In the genomic region with DNA sequence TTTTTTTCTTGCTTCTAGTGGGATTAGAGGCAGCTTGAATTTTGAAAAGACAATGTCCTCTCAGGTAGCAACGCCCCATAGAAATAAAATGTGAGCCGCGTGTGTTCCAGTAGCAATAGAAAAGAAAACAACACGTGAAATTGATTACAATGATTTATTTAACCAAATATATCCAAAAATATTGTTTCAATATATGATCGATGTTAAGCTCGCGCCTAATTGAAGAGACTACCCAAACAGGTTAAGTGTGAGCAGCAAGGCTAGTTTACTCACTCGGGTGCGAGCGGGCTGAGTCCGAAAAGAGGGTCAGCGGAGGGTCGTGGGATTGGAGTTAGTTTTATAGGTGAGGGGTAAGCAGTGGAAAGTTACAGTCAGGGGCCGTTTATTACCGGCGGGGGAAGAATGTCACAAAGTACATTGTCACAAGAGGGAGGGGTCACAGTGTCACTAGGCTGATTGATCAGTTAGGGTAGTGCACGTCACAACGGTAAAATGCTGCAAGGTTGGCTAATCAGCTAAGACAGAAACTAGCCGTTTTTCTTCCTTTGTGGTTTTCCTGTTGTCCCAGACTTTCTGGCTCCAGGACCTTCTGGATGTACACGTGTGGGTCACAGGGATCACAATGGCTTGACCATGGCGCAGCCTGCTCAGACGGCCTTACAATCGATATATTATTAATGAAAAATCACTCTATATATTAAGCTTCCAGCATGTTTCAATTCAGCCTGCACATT, we compare ENCODE assay signal across 1 cellular context.
TF ChIP-seq lines count a peak whose summit lies in the region.

No MANE protein-coding gene starts in this region.

TF ChIP-seq in HepG2, 621 proteins besides CTCF, POLR2A, EP300 and RAD21 (continued from another document and continues in another):
- TF ChIP-seq, protein P1, sequence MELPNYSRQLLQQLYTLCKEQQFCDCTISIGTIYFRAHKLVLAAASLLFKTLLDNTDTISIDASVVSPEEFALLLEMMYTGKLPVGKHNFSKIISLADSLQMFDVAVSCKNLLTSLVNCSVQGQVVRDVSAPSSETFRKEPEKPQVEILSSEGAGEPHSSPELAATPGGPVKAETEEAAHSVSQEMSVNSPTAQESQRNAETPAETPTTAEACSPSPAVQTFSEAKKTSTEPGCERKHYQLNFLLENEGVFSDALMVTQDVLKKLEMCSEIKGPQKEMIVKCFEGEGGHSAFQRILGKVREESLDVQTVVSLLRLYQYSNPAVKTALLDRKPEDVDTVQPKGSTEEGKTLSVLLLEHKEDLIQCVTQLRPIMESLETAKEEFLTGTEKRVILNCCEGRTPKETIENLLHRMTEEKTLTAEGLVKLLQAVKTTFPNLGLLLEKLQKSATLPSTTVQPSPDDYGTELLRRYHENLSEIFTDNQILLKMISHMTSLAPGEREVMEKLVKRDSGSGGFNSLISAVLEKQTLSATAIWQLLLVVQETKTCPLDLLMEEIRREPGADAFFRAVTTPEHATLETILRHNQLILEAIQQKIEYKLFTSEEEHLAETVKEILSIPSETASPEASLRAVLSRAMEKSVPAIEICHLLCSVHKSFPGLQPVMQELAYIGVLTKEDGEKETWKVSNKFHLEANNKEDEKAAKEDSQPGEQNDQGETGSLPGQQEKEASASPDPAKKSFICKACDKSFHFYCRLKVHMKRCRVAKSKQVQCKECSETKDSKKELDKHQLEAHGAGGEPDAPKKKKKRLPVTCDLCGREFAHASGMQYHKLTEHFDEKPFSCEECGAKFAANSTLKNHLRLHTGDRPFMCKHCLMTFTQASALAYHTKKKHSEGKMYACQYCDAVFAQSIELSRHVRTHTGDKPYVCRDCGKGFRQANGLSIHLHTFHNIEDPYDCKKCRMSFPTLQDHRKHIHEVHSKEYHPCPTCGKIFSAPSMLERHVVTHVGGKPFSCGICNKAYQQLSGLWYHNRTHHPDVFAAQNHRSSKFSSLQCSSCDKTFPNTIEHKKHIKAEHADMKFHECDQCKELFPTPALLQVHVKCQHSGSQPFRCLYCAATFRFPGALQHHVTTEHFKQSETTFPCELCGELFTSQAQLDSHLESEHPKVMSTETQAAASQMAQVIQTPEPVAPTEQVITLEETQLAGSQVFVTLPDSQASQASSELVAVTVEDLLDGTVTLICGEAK (IDR thresholded peaks at IDR 0.05) = no peak
- TF ChIP-seq, protein P1 (CRISPR knock-in tag; IDR thresholded peaks at IDR 0.05) = no peak
- TF ChIP-seq ZNF891 (CRISPR knock-in tag; IDR thresholded peaks at IDR 0.05) (no peak), ZNF616 (CRISPR knock-in tag; IDR thresholded peaks at IDR 0.05; ENCODE audit: low read depth) (no peak), LCORL (IDR thresholded peaks at IDR 0.05) (no peak), LCORL (CRISPR knock-in tag; IDR thresholded peaks at IDR 0.05) (0 out of 2 replicates have a peak, but pooled peaks have one; percentile 23), SOX6 (IDR thresholded peaks at IDR 0.05) (no peak), SOX6 (CRISPR knock-in tag; IDR thresholded peaks at IDR 0.05) (peak; percentile 83), ZNF30 (CRISPR knock-in tag; IDR thresholded peaks at IDR 0.05) (no peak), ARID2 (CRISPR knock-in tag; IDR thresholded peaks at IDR 0.05; ENCODE audit: borderline replicate concordance) (no peak), ATF7-NPFF (CRISPR knock-in tag; IDR thresholded peaks at IDR 0.05; ENCODE audit: low read depth) (no peak), RXRB (CRISPR knock-in tag; IDR thresholded peaks at IDR 0.05; ENCODE audit: borderline replicate concordance) (peak; percentile 84), BCL6 (CRISPR knock-in tag; IDR thresholded peaks at IDR 0.05) (0 out of 2 replicates have a peak, but pooled peaks have one; percentile 23), STAG1 (CRISPR knock-in tag; IDR thresholded peaks at IDR 0.05) (no peak), ZNF713 (CRISPR knock-in tag; IDR thresholded peaks at IDR 0.05) (no peak), CREM (IDR thresholded peaks at IDR 0.05) (peak; percentile 81), CREM (CRISPR knock-in tag; IDR thresholded peaks at IDR 0.05) (no peak), ZNF292 (CRISPR knock-in tag; IDR thresholded peaks at IDR 0.05; ENCODE audit: borderline replicate concordance, low read depth) (no peak), HOXA9 (CRISPR knock-in tag; IDR thresholded peaks at IDR 0.05; ENCODE audit: borderline replicate concordance) (no peak), MBD4 (IDR thresholded peaks at IDR 0.05; ENCODE audit: borderline replicate concordance, low read length) (no peak), SP5 (CRISPR knock-in tag; IDR thresholded peaks at IDR 0.05; ENCODE audit: borderline replicate concordance, low read depth) (peak; percentile 50; the same call in 1 of the 2 replicates), ZFP62 (CRISPR knock-in tag; IDR thresholded peaks at IDR 0.05) (no peak), ELF3 (CRISPR knock-in tag; IDR thresholded peaks at IDR 0.05) (peak; percentile 57), XRCC5 (optimal IDR thresholded peaks at IDR 0.05; ENCODE audit: low read length) (no peak), MXI1 (IDR thresholded peaks at IDR 0.05; ENCODE audit: borderline replicate concordance, low read depth, low read length) (no peak), ZNF570 (CRISPR knock-in tag; IDR thresholded peaks at IDR 0.05; ENCODE audit: borderline replicate concordance) (no peak), HNF4G (IDR thresholded peaks at IDR 0.05; ENCODE audit: borderline replicate concordance, low read depth, low read length) (peak; percentile 56; the same call in 1 of the 2 replicates), HNF4G (CRISPR knock-in tag; IDR thresholded peaks at IDR 0.05; ENCODE audit: borderline replicate concordance, low read depth) (no peak)
- TF ChIP-seq, protein P2, sequence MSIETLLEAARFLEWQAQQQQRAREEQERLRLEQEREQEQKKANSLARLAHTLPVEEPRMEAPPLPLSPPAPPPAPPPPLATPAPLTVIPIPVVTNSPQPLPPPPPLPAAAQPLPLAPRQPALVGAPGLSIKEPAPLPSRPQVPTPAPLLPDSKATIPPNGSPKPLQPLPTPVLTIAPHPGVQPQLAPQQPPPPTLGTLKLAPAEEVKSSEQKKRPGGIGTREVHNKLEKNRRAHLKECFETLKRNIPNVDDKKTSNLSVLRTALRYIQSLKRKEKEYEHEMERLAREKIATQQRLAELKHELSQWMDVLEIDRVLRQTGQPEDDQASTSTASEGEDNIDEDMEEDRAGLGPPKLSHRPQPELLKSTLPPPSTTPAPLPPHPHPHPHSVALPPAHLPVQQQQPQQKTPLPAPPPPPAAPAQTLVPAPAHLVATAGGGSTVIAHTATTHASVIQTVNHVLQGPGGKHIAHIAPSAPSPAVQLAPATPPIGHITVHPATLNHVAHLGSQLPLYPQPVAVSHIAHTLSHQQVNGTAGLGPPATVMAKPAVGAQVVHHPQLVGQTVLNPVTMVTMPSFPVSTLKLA (IDR thresholded peaks at IDR 0.05) = peak; percentile 42; the same call in 1 of the 2 replicates
- TF ChIP-seq, protein P3, sequence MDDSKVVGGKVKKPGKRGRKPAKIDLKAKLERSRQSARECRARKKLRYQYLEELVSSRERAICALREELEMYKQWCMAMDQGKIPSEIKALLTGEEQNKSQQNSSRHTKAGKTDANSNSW (CRISPR knock-in tag; IDR thresholded peaks at IDR 0.05; ENCODE audit: borderline replicate concordance) = no peak
- TF ChIP-seq, protein P4, sequence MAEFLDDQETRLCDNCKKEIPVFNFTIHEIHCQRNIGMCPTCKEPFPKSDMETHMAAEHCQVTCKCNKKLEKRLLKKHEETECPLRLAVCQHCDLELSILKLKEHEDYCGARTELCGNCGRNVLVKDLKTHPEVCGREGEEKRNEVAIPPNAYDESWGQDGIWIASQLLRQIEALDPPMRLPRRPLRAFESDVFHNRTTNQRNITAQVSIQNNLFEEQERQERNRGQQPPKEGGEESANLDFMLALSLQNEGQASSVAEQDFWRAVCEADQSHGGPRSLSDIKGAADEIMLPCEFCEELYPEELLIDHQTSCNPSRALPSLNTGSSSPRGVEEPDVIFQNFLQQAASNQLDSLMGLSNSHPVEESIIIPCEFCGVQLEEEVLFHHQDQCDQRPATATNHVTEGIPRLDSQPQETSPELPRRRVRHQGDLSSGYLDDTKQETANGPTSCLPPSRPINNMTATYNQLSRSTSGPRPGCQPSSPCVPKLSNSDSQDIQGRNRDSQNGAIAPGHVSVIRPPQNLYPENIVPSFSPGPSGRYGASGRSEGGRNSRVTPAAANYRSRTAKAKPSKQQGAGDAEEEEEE (CRISPR knock-in tag; IDR thresholded peaks at IDR 0.05; ENCODE audit: borderline replicate concordance) = no peak
- TF ChIP-seq, protein P5, sequence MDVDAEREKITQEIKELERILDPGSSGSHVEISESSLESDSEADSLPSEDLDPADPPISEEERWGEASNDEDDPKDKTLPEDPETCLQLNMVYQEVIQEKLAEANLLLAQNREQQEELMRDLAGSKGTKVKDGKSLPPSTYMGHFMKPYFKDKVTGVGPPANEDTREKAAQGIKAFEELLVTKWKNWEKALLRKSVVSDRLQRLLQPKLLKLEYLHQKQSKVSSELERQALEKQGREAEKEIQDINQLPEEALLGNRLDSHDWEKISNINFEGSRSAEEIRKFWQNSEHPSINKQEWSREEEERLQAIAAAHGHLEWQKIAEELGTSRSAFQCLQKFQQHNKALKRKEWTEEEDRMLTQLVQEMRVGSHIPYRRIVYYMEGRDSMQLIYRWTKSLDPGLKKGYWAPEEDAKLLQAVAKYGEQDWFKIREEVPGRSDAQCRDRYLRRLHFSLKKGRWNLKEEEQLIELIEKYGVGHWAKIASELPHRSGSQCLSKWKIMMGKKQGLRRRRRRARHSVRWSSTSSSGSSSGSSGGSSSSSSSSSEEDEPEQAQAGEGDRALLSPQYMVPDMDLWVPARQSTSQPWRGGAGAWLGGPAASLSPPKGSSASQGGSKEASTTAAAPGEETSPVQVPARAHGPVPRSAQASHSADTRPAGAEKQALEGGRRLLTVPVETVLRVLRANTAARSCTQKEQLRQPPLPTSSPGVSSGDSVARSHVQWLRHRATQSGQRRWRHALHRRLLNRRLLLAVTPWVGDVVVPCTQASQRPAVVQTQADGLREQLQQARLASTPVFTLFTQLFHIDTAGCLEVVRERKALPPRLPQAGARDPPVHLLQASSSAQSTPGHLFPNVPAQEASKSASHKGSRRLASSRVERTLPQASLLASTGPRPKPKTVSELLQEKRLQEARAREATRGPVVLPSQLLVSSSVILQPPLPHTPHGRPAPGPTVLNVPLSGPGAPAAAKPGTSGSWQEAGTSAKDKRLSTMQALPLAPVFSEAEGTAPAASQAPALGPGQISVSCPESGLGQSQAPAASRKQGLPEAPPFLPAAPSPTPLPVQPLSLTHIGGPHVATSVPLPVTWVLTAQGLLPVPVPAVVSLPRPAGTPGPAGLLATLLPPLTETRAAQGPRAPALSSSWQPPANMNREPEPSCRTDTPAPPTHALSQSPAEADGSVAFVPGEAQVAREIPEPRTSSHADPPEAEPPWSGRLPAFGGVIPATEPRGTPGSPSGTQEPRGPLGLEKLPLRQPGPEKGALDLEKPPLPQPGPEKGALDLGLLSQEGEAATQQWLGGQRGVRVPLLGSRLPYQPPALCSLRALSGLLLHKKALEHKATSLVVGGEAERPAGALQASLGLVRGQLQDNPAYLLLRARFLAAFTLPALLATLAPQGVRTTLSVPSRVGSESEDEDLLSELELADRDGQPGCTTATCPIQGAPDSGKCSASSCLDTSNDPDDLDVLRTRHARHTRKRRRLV (CRISPR knock-in tag; IDR thresholded peaks at IDR 0.05) = no peak
- TF ChIP-seq, protein P6, sequence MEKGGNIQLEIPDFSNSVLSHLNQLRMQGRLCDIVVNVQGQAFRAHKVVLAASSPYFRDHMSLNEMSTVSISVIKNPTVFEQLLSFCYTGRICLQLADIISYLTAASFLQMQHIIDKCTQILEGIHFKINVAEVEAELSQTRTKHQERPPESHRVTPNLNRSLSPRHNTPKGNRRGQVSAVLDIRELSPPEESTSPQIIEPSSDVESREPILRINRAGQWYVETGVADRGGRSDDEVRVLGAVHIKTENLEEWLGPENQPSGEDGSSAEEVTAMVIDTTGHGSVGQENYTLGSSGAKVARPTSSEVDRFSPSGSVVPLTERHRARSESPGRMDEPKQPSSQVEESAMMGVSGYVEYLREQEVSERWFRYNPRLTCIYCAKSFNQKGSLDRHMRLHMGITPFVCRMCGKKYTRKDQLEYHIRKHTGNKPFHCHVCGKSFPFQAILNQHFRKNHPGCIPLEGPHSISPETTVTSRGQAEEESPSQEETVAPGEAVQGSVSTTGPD (CRISPR knock-in tag; IDR thresholded peaks at IDR 0.05) = no peak
- TF ChIP-seq, protein P7, sequence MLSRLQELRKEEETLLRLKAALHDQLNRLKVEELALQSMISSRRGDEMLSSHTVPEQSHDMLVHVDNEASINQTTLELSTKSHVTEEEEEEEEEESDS (CRISPR knock-in tag; IDR thresholded peaks at IDR 0.05; ENCODE audit: borderline replicate concordance) = peak; percentile 32; the same call in 1 of the 2 replicates
- TF ChIP-seq, protein P8, sequence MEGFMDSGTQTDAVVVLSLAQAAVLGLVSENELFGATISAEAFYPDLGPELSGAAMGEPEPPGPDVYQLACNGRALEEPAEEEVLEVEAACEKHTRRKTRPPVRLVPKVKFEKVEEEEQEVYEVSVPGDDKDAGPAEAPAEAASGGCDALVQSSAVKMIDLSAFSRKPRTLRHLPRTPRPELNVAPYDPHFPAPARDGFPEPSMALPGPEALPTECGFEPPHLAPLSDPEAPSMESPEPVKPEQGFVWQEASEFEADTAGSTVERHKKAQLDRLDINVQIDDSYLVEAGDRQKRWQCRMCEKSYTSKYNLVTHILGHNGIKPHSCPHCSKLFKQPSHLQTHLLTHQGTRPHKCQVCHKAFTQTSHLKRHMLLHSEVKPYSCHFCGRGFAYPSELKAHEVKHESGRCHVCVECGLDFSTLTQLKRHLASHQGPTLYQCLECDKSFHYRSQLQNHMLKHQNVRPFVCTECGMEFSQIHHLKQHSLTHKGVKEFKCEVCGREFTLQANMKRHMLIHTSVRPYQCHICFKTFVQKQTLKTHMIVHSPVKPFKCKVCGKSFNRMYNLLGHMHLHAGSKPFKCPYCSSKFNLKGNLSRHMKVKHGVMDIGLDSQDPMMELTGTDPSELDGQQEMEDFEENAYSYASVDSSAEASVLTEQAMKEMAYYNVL (CRISPR knock-in tag; IDR thresholded peaks at IDR 0.05; ENCODE audit: borderline replicate concordance) = peak; percentile 65; the same call in 1 of the 2 replicates
